ENCODE assay signal across 25 cellular contexts in the genomic region with DNA sequence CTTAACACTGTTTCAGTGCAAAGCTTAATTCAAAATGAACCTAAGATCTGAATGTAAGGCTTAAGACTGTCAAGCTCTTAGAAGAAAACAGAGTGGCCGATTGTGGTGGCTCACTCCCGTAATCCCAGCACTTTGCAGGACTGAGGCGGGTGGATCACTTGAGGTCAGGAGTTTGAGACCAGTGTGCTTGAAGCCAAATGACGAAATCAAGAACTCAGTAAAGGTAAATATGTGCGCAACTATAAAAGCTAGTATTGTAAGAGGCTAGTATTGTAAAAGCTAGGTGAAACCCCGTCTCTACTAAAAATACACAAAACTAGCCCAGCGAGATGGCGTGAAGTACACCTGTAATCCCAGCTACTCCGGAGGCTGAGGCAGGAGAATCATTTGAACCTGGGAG. TPM values are rescaled to one million over a fixed set of nuclear protein-coding genes. Genes with fewer than 3 reads are reported as not detected.
A peak's percentile ranks its signal among the peaks of the same experiment; 100 is the strongest.
DNase-seq lines count a peak whose midpoint lies in the region; ATAC-seq, FAIRE-seq and TF ChIP-seq lines count a peak whose summit lies in the region.
"Had no signal": no experiment of that assay in that cellular context is flagged by ENCODE, and none has a peak within 500 bp of the region (broad histone marks: within the 10 kb centered on the region; RNA-seq: fewer than 3 reads in every experiment).

No MANE protein-coding gene starts in this region.

- peaks cover 20% of the 10 kb centered on the region for H3K36me3 Mint-ChIP-seq in activated naive CD4-positive, alpha-beta T cell treated with anti-CD3 and anti-CD28 coated beads, Interleukin-2, amount 10 ng/mL, durations not matched to agents 7 days and 5 days
- peaks cover 14 to 22% of the 10 kb centered on the region in 2 donors for H3K36me3 Mint-ChIP-seq in activated naive CD4-positive, alpha-beta T cell treated with anti-CD3 and anti-CD28 coated beads, Interleukin-2, amount 50 U/mL, for 72 hours
- H3K36me3 Mint-ChIP-seq in nephron progenitor cell (ENCODE audit: low read depth) = peaks cover 85% of the 10 kb centered on the region

- no peaks in the 10 kb centered on the region for H3K27me3 Mint-ChIP-seq in activated naive CD4-positive, alpha-beta T cell treated with anti-CD3 and anti-CD28 coated beads, Interleukin-2, amount 10 ng/mL, durations not matched to agents 7 days and 5 days
- H3K27me3 Mint-ChIP-seq in nephron progenitor cell (ENCODE audit: low read depth, poor library complexity) = peaks cover 10% of the 10 kb centered on the region

- no peak for ATAC-seq in activated naive CD4-positive, alpha-beta T cell treated with anti-CD3 and anti-CD28 coated beads, Interleukin-2, amount 50 U/mL, for 72 hours
- peak; percentile 6 for ATAC-seq in left colon
- no peak for ATAC-seq in HG02885 (IDR thresholded peaks at IDR 0.05; ENCODE audit: poor library complexity, unreplicated experiment)
- ATAC-seq: Panc1 had no signal

- FAIRE-seq in urothelium cell line (lab: Jason Lieb, UNC) = no peak
- FAIRE-seq: D721Med, GM19239, H54 had no signal

- H3K4me1 Mint-ChIP-seq in activated naive CD4-positive, alpha-beta T cell treated with anti-CD3 and anti-CD28 coated beads, Interleukin-2, amount 10 ng/mL, durations not matched to agents 7 days and 5 days = peaks cover 14% of the 10 kb centered on the region
- H3K4me1 Mint-ChIP-seq in nephron progenitor cell = peaks cover 4% of the 10 kb centered on the region

- no peaks in the 10 kb centered on the region for H3K9me3 Mint-ChIP-seq in activated naive CD4-positive, alpha-beta T cell treated with anti-CD3 and anti-CD28 coated beads, Interleukin-2, amount 10 ng/mL, durations not matched to agents 7 days and 5 days
- H3K9me3 Mint-ChIP-seq in activated naive CD4-positive, alpha-beta T cell treated with anti-CD3 and anti-CD28 coated beads, Interleukin-2, amount 50 U/mL, for 72 hours = no peaks in the 10 kb centered on the region
- H3K9me3 Mint-ChIP-seq in nephron progenitor cell = peaks cover 57% of the 10 kb centered on the region

- H3K4me3 Mint-ChIP-seq in activated naive CD4-positive, alpha-beta T cell treated with anti-CD3 and anti-CD28 coated beads, Interleukin-2, amount 10 ng/mL, durations not matched to agents 7 days and 5 days = no peak overlapping the region
- H3K4me3 Mint-ChIP-seq in nephron progenitor cell = no peak overlapping the region

- CTCF ChIA-PET in activated naive CD4-positive, alpha-beta T cell treated with anti-CD3 and anti-CD28 coated beads, Interleukin-2, amount 10 ng/mL, durations not matched to agents 7 days and 5 days (lab: Charles Lee) = no interaction called here

- H3K27ac Mint-ChIP-seq in activated naive CD4-positive, alpha-beta T cell treated with anti-CD3 and anti-CD28 coated beads, Interleukin-2, amount 10 ng/mL, durations not matched to agents 7 days and 5 days = peak overlapping the region; percentile 17
- no peak overlapping the region for H3K27ac Mint-ChIP-seq in activated naive CD4-positive, alpha-beta T cell treated with anti-CD3 and anti-CD28 coated beads, Interleukin-2, amount 50 U/mL, for 72 hours
- peak overlapping the region; percentile 51 for H3K27ac Mint-ChIP-seq in nephron progenitor cell

- no peak overlapping the region for H3K4me3 ChIP-seq in LNCaP clone FGC (ENCODE audit: low read depth, low read length)
- H3K4me3 ChIP-seq: MG63, SJCRH30 had no signal

- DNase-seq in activated naive CD4-positive, alpha-beta T cell treated with anti-CD3 and anti-CD28 coated beads, Interleukin-2, amount 10 ng/mL, durations not matched to agents 7 days and 5 days = no peak
- no peak for DNase-seq in activated naive CD4-positive, alpha-beta T cell treated with anti-CD3 and anti-CD28 coated beads, Interleukin-2, amount 50 U/mL, for 72 hours (ENCODE audit: low spot score in 2 of 2)
- peak; percentile 52 for DNase-seq in LNCaP clone FGC (ENCODE audit: low read depth)
- peak in 1 of 2 donors; percentile 4 for DNase-seq in left colon
- DNase-seq in nephron progenitor cell = no peak
- no peak for DNase-seq in urothelium cell line (ENCODE audit: low spot score)
- DNase-seq in DMS79 treated with DMSO at 0.1 percent for 48 hours (lab: John Stamatoyannopoulos, UW) = no peak
- DNase-seq: AML-193, DMS53, EL, GF-D8, Kasumi-1, MG63, NCI-H1436, NCI-H187 treated with DMSO at 0.1 percent for 48 hours, NCI-H226, NCI-H524, NCI-H774, SJCRH30 had no signal

- TF ChIP-seq CTCF in LNCaP clone FGC (IDR thresholded peaks at IDR 0.05; ENCODE audit: control insufficient read depth, extremely low read depth, insufficient read depth) = no peak
- TF ChIP-seq CTCF in nephron progenitor cell (IDR thresholded peaks at IDR 0.05) = no peak

- intact Hi-C loops in left colon (cut with DNase I, micrococcal nuclease) = no loop called here

RNA-seq across cellular contexts. Expression of gene ATP4B, which starts 12.7 kb away (rescaled TPM):
- not detected for total RNA-seq in activated naive CD4-positive, alpha-beta T cell treated with anti-CD3 and anti-CD28 coated beads, Interleukin-2, amount 50 U/mL, for 72 hours
- total RNA-seq in left colon = not detected
- total RNA-seq: A172, SJCRH30 had no signal

RNA-seq across cellular contexts. Expression of gene GRK1, which starts 21.7 kb away (rescaled TPM):
- total RNA-seq in activated naive CD4-positive, alpha-beta T cell treated with anti-CD3 and anti-CD28 coated beads, Interleukin-2, amount 50 U/mL, for 72 hours = under 1 TPM in 1 of 2 donors, not detected in 1; 0.23 TPM
- total RNA-seq in left colon = under 1 TPM in 1 of 2 donors, not detected in 1; 0.09 TPM
- total RNA-seq: A172, SJCRH30 had no signal

Comparison
In these comparisons a context has a peak if more than half of its experiments do, and no peak if none do; other contexts are left out.
1. H3K27ac Mint-ChIP-seq: peak in activated naive CD4-positive, alpha-beta T cell treated with anti-CD3 and anti-CD28 coated beads, Interleukin-2, amount 10 ng/mL, durations not matched to agents 7 days and 5 days (single experiment) and nephron progenitor cell (single experiment); none in activated naive CD4-positive, alpha-beta T cell treated with anti-CD3 and anti-CD28 coated beads, Interleukin-2, amount 50 U/mL, for 72 hours (0 of 2).